In genomic region chr12:56414401-56414800, GRCh38 we compare ENCODE assay signal across 31 cellular contexts. TPM values are rescaled to one million over a fixed set of nuclear protein-coding genes. Genes with fewer than 3 reads are reported as not detected.
"Had no signal": no experiment of that assay in that cellular context is flagged by ENCODE, and none has a peak within 500 bp of the region (broad histone marks: within the 10 kb centered on the region; RNA-seq: fewer than 3 reads in every experiment).

No MANE protein-coding gene starts in this region.

- H3K27ac ChIP-seq: heart right ventricle, hepatocyte, left lung, lower lobe of right lung, neutrophil, parathyroid adenoma, psoas muscle, right lobe of liver, suprapubic skin, thoracic aorta, tibial artery, upper lobe of right lung had no signal

- H3K36me3 ChIP-seq: right lobe of liver, suprapubic skin, thoracic aorta had no signal

- H3K4me1 ChIP-seq: left lung, lower lobe of right lung, parathyroid adenoma, psoas muscle, suprapubic skin, tibial artery, upper lobe of right lung had no signal

- H3K27me3 ChIP-seq: heart right ventricle, hepatocyte, left lung, neutrophil, right lobe of liver, suprapubic skin, tibial artery, upper lobe of right lung had no signal

- H3K4me1 Mint-ChIP-seq: naive thymus-derived CD4-positive, alpha-beta T cell; neural crest cell had no signal

- H3K4me3 ChIP-seq: heart right ventricle, hepatocyte, left lung, lower lobe of right lung, psoas muscle, right lobe of liver, smooth muscle cell, suprapubic skin, thoracic aorta, tibial artery, upper lobe of right lung had no signal

- DNase-seq: heart right ventricle; kidney; left colon; left lung; lower lobe of right lung; mammary epithelial cell; mesenchymal stem cell; naive thymus-derived CD4-positive, alpha-beta T cell; occipital lobe; psoas muscle; right lobe of liver; stimulated activated CD4-positive, alpha-beta T cell treated with anti-CD3 and anti-CD28 coated beads, Interleukin-1b, Interleukin-23, amount 100 ng/mL, for 48 hours; stimulated activated CD4-positive, alpha-beta T cell treated with anti-CD3 and anti-CD28 coated beads, Interleukin-2, amount 100 ng/mL, for 48 hours; stimulated activated naive CD4-positive, alpha-beta T cell; tibial artery; trophoblast cell; upper lobe of right lung had no signal

- ATAC-seq: heart right ventricle; left colon; left lung; naive thymus-derived CD4-positive, alpha-beta T cell; natural killer cell treated with Interleukin-12 subunit alpha and Interleukin-12 subunit beta and Interleukin-15 and Interleukin-18, amount 100 ng/mL, for 72 hours; psoas muscle; right lobe of liver had no signal

- H3K27me3 Mint-ChIP-seq: naive thymus-derived CD4-positive, alpha-beta T cell; natural killer cell treated with Interleukin-12 subunit alpha and Interleukin-12 subunit beta and Interleukin-15 and Interleukin-18, amount 100 ng/mL, for 72 hours; stimulated activated naive CD8-positive, alpha-beta T cell treated with anti-CD3 and anti-CD28 coated beads, Interleukin-15, Interleukin-2, amounts not matched to agents 100 ng/mL and 50 ng/mL, for 24 hours had no signal

- H3K9me3 Mint-ChIP-seq: naive thymus-derived CD4-positive, alpha-beta T cell; natural killer cell treated with Interleukin-12 subunit alpha and Interleukin-12 subunit beta and Interleukin-15 and Interleukin-18, amount 100 ng/mL, for 72 hours; neural crest cell; stimulated activated naive CD8-positive, alpha-beta T cell treated with anti-CD3 and anti-CD28 coated beads, Interleukin-15, Interleukin-2, amounts not matched to agents 100 ng/mL and 50 ng/mL, for 24 hours had no signal

- H3K27ac Mint-ChIP-seq: naive thymus-derived CD4-positive, alpha-beta T cell; natural killer cell treated with Interleukin-12 subunit alpha and Interleukin-12 subunit beta and Interleukin-15 and Interleukin-18, amount 100 ng/mL, for 72 hours; stimulated activated naive CD8-positive, alpha-beta T cell treated with anti-CD3 and anti-CD28 coated beads, Interleukin-15, Interleukin-2, amounts not matched to agents 100 ng/mL and 50 ng/mL, for 24 hours had no signal

- H3K4me3 Mint-ChIP-seq: naive thymus-derived CD4-positive, alpha-beta T cell; natural killer cell treated with Interleukin-12 subunit alpha and Interleukin-12 subunit beta and Interleukin-15 and Interleukin-18, amount 100 ng/mL, for 72 hours; neural crest cell; stimulated activated naive CD8-positive, alpha-beta T cell treated with anti-CD3 and anti-CD28 coated beads, Interleukin-15, Interleukin-2, amounts not matched to agents 100 ng/mL and 50 ng/mL, for 24 hours had no signal

- H3K9me3 ChIP-seq: heart right ventricle, left lung, lower lobe of right lung, neutrophil, psoas muscle, right lobe of liver, suprapubic skin, thoracic aorta, tibial artery, upper lobe of right lung had no signal

RNA-seq across cellular contexts. Expression of gene MIP, which starts 40.1 kb away (rescaled TPM):
- total RNA-seq: hepatocyte; kidney; left colon; left lung; lower lobe of right lung; mononuclear cell; naive thymus-derived CD4-positive, alpha-beta T cell; neural crest cell; osteocyte; posterior vena cava; psoas muscle; skeletal muscle tissue; smooth muscle cell; subcutaneous adipose tissue; suprapubic skin; thoracic aorta; upper lobe of right lung had no signal
- polyA plus RNA-seq: heart right ventricle; hepatocyte; naive thymus-derived CD4-positive, alpha-beta T cell; smooth muscle cell had no signal

RNA-seq across cellular contexts. Expression of gene APOF, which starts 51.7 kb away (rescaled TPM):
- total RNA-seq: heart right ventricle; hepatocyte; kidney; left colon; left lung; lower lobe of right lung; mammary epithelial cell; mononuclear cell; naive thymus-derived CD4-positive, alpha-beta T cell; natural killer cell treated with Interleukin-12 subunit alpha and Interleukin-12 subunit beta and Interleukin-15 and Interleukin-18, amount 100 ng/mL, for 72 hours; neural crest cell; occipital lobe; osteocyte; posterior vena cava; psoas muscle; skeletal muscle tissue; smooth muscle cell; subcutaneous adipose tissue; suprapubic skin; thoracic aorta; upper lobe of right lung had no signal
- polyA plus RNA-seq: heart right ventricle, hepatocyte, mammary epithelial cell, psoas muscle, smooth muscle cell had no signal
